In the genomic region with DNA sequence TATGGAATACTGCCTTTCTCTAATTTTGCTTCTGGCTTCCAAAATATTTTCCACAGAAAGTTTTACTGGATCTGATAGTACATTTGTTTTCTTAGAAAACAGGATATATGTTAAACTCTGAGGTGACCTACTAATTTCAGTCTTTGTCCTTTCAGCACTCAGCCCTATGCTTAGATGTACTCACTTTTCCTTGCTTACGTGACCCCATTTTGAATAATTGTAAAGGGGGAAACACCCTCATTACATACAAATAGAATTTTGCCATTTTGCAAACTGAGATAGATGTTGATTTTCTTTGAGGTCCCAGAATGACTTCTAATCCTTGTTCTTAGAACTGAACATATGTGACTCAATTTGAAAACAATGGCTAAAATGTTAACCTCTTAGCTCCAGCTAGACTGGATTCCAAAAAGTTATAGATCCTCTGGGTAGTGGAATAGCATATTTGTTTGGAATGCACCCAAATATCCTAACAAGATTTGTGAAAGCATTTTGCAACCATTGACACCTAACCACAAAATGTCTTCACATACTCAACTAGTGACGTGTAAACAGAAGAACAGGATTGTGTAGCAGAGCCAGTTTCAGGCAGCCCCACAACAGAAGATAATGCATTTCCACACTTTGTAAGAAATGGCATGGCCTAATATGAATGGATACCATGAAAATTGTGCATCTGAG, we compare ENCODE assay signal across 8 cellular contexts. TPM values are rescaled to one million over a fixed set of nuclear protein-coding genes. Genes with fewer than 3 reads are reported as not detected.
DNase-seq lines count a peak whose midpoint lies in the region; ATAC-seq and TF ChIP-seq lines count a peak whose summit lies in the region.
"Had no signal": no experiment of that assay in that cellular context is flagged by ENCODE, and none has a peak within 500 bp of the region (broad histone marks: within the 10 kb centered on the region; RNA-seq: fewer than 3 reads in every experiment).

No MANE protein-coding gene starts in this region.

- peak; percentile 21 for ATAC-seq in GM19463 (IDR thresholded peaks at IDR 0.05; ENCODE audit: unreplicated experiment)
- peak; percentile 39 for ATAC-seq in upper lobe of right lung
- ATAC-seq in psoas muscle, result no peak

- TF ChIP-seq CTCF in foreskin fibroblast (IDR thresholded peaks at IDR 0.05; ENCODE audit: low read depth, low read length) (no peak), upper lobe of right lung (IDR thresholded peaks at IDR 0.05) (no peak), psoas muscle (IDR thresholded peaks at IDR 0.05) (no peak)

- H3K4me1 ChIP-seq in upper lobe of right lung (peaks cover 31% of the 10 kb centered on the region), psoas muscle (peaks cover 19% of the 10 kb centered on the region)

- intact Hi-C loops in upper lobe of right lung (cut with DNase I) (no loop called here), psoas muscle (cut with DNase I) (no loop called here)

- H3K9me3 ChIP-seq in upper lobe of right lung, result no peaks in the 10 kb centered on the region
- H3K9me3 ChIP-seq in psoas muscle, result no peaks in the 10 kb centered on the region
- H3K9me3 ChIP-seq: suprapubic skin had no signal

- peak overlapping the region; percentile 3 for H3K27ac ChIP-seq in upper lobe of right lung
- H3K27ac ChIP-seq in psoas muscle, result no peak overlapping the region
- H3K27ac ChIP-seq: suprapubic skin had no signal

- H3K4me3 ChIP-seq in foreskin fibroblast (ENCODE audit: low read depth in 1 of 2, low read length in 2 of 2) (no peak overlapping the region), upper lobe of right lung (no peak overlapping the region), psoas muscle (no peak overlapping the region)
- H3K4me3 ChIP-seq: suprapubic skin had no signal

- no peaks in the 10 kb centered on the region for H3K27me3 ChIP-seq in upper lobe of right lung
- no peaks in the 10 kb centered on the region for H3K27me3 ChIP-seq in psoas muscle (ENCODE audit: insufficient read depth in 3 of 3, low read length in 2 of 3)
- H3K27me3 ChIP-seq: suprapubic skin had no signal

- 69 to 86% (median 75%) methylated on average over 2 of the region's 2 CpGs for WGBS in psoas muscle, 3 donors

- DNase-seq in RPMI7951 (ENCODE audit: low read depth) (peak; percentile 35), foreskin fibroblast (peak; percentile 82 to 84), upper lobe of right lung (no peak), putamen (ENCODE audit: low spot score) (no peak), middle frontal gyrus (ENCODE audit: extremely low spot score, low spot score) (no peak), psoas muscle (no peak)

- H3K36me3 ChIP-seq in upper lobe of right lung, result no peaks in the 10 kb centered on the region
- H3K36me3 ChIP-seq in psoas muscle (ENCODE audit: insufficient read depth in 1 of 2, low read depth in 1 of 2), result no peaks in the 10 kb centered on the region
- H3K36me3 ChIP-seq: suprapubic skin had no signal

RNA-seq across cellular contexts. Expression of a gene that starts 44.8 kb away (rescaled TPM):
- total RNA-seq in RPMI7951 (2014; rRNA removed; shearing (Covaris generic)), result 32.9 and 33.8 TPM in 2 replicates
- total RNA-seq in upper lobe of right lung (46.7 TPM), psoas muscle (10 to 100 TPM; 14.3 to 20.2 (median 16.9) TPM)
- 10 to 100 TPM in 1 of 3 donors, 1 to 10 TPM in 2; 3.9 to 10.1 (median 5.2) TPM for polyA plus RNA-seq in psoas muscle

Comparison
In these comparisons a context has a peak if more than half of its experiments do, and no peak if none do; other contexts are left out.
1. ATAC-seq: peak in GM19463 (single experiment) and upper lobe of right lung (single experiment); none in psoas muscle (0 of 4).
2. DNase-seq: peak in RPMI7951 (single experiment) and foreskin fibroblast (2 of 2); none in upper lobe of right lung (single experiment), putamen (single experiment), middle frontal gyrus (single experiment) and psoas muscle (0 of 2).